Comparison of ENCODE assay signal across 12 cellular contexts in genomic region chr15:40344217-40344616, GRCh38. TPM values are rescaled to one million over a fixed set of nuclear protein-coding genes. Genes with fewer than 3 reads are reported as not detected.
A peak's percentile ranks its signal among the peaks of the same experiment; 100 is the strongest.
DNase-seq lines count a peak whose midpoint lies in the region; ATAC-seq and TF ChIP-seq lines count a peak whose summit lies in the region.
"Had no signal": no experiment of that assay in that cellular context is flagged by ENCODE, and none has a peak within 500 bp of the region (broad histone marks: within the 10 kb centered on the region; RNA-seq: fewer than 3 reads in every experiment).

No MANE protein-coding gene starts in this region.

- POLR2A ChIA-PET in RWPE1 (lab: Yijun Ruan, JAX; ENCODE audit: low non-redundant PET): no interaction called here

- intact Hi-C loops in esophagus squamous epithelium (cut with DNase I): no loop called here

- 10 to 17% methylated on average over 2 of the region's 6 CpGs for WGBS in esophagus squamous epithelium, 2 donors

- H3K4me1 ChIP-seq in esophagus squamous epithelium (peaks cover 50 to 100% (median 52%) of the 10 kb centered on the region in 3 donors), skeletal muscle satellite cell (ENCODE audit: control insufficient read depth, insufficient read depth, low read length) (peaks cover 49% of the 10 kb centered on the region)

- no peaks in the 10 kb centered on the region for H3K9me3 ChIP-seq in esophagus squamous epithelium
- no peaks in the 10 kb centered on the region for H3K9me3 ChIP-seq in skeletal muscle satellite cell (replicated peaks; ENCODE audit: low read length)

- no peak for ATAC-seq in HG03342 (IDR thresholded peaks at IDR 0.05; ENCODE audit: unreplicated experiment)

- H3K9ac ChIP-seq in skeletal muscle satellite cell (ENCODE audit: low read depth, low read length): no peak overlapping the region

- H3K4me2 ChIP-seq in skeletal muscle satellite cell (ENCODE audit: low read length): peak overlapping the region; percentile 46

- H3K27ac ChIP-seq in RWPE1: peak overlapping the region; percentile 91
- peak overlapping the region; percentile 83 to 95 (median 90) for H3K27ac ChIP-seq in esophagus squamous epithelium

- H3K36me3 ChIP-seq in esophagus squamous epithelium: no peaks in the 10 kb centered on the region
- no peaks in the 10 kb centered on the region for H3K36me3 ChIP-seq in skeletal muscle satellite cell (ENCODE audit: insufficient read depth, low read length)

- H3K4me3 ChIP-seq in esophagus squamous epithelium (no peak overlapping the region), skeletal muscle satellite cell (ENCODE audit: low read length) (no peak overlapping the region)
- H3K4me3 ChIP-seq: lung had no signal

- DNase-seq in EH (ENCODE audit: low read depth): peak; percentile 70
- DNase-seq in RWPE1 (ENCODE audit: low spot score): no peak
- no peak for DNase-seq in esophagus squamous epithelium (lab: John Stamatoyannopoulos, UW)
- no peak for DNase-seq in activated T-cell treated with anti-CD3 and anti-CD28 coated beads for 4 hours
- DNase-seq in cerebellar nuclear complex (lab: John Stamatoyannopoulos, UW): no peak
- DNase-seq: cortex of kidney, NCI-H510A had no signal

- TF ChIP-seq POLR2A in esophagus squamous epithelium (IDR thresholded peaks at IDR 0.05): no peak

- H3K27me3 ChIP-seq in esophagus squamous epithelium (no peaks in the 10 kb centered on the region), skeletal muscle satellite cell (ENCODE audit: control insufficient read depth, insufficient read depth, low read length) (no peaks in the 10 kb centered on the region)

- TF ChIP-seq CTCF in RWPE1 (conservative IDR thresholded peaks at IDR 0.05; ENCODE audit: low read depth) (no peak), esophagus squamous epithelium (IDR thresholded peaks at IDR 0.05) (no peak)

- CTCF ChIA-PET in RWPE1 (lab: Yijun Ruan, JAX): interaction anchor here (0.6 to 8.3 kb wide), 17 partner anchors 9 to 527 kb away, joined by 3 to 112 read pairs (median 3); no protein-coding TSS in a partner anchor

RNA-seq across cellular contexts. Expression of gene CCDC9B, which starts 3.5 kb away (rescaled TPM):
- 10 to 100 TPM in 3 of 4 donors, 1 to 10 TPM in 1; 5.4 to 34.4 (median 15.0) TPM for total RNA-seq in esophagus squamous epithelium
- total RNA-seq in skeletal muscle satellite cell (2012; rRNA removed): 3.1 and 8.6 TPM in 2 replicates

RNA-seq across cellular contexts. Expression of gene PHGR1, which starts 6.6 kb away (rescaled TPM):
- not detected for total RNA-seq in esophagus squamous epithelium
- not detected in 2 replicates for total RNA-seq in skeletal muscle satellite cell (2012; rRNA removed)
- total RNA-seq: lung, neural crest cell, skeletal muscle tissue had no signal

RNA-seq across cellular contexts. Expression of gene DISP2, which starts 13.8 kb away (rescaled TPM):
- under 1 TPM in 2 of 4 donors, not detected in 2; under 0.01 TPM for total RNA-seq in esophagus squamous epithelium
- total RNA-seq in skeletal muscle satellite cell (2012; rRNA removed): under 0.01 TPM in 2 replicates

RNA-seq across cellular contexts. Expression of gene INAFM2, which starts 20.7 kb away (rescaled TPM):
- 10 to 100 TPM in 1 of 4 donors, 1 to 10 TPM in 3; 4.7 to 10.1 (median 8.1) TPM for total RNA-seq in esophagus squamous epithelium
- total RNA-seq in skeletal muscle satellite cell (2012; rRNA removed): 7.1 and 11.6 TPM in 2 replicates

RNA-seq across cellular contexts. Expression of gene PLCB2, which starts 36.5 kb away (rescaled TPM):
- 10 to 100 TPM in 3 of 4 donors, 1 to 10 TPM in 1; 6.1 to 15.9 (median 10.4) TPM for total RNA-seq in esophagus squamous epithelium
- 0.22 and 0.76 TPM in 2 replicates for total RNA-seq in skeletal muscle satellite cell (2012; rRNA removed)
